In genomic region chr17:77494664-77495435, GRCh38 we compare ENCODE assay signal across 8 cellular contexts.
DNase-seq lines count a peak whose midpoint lies in the region; ATAC-seq and TF ChIP-seq lines count a peak whose summit lies in the region.

No MANE protein-coding gene starts in this region.

- H3K4me2 ChIP-seq in osteoblast (ENCODE audit: insufficient read depth, low read length) = no peak overlapping the region

- H3K4me3 ChIP-seq in osteoblast (ENCODE audit: insufficient read depth, low read length) = no peak overlapping the region
- H3K4me3 ChIP-seq in thyroid gland (replicated peaks in 1 of 3) = no peak overlapping the region

- H3K9me3 ChIP-seq in osteoblast (ENCODE audit: low read depth, low read length) (no peaks in the 10 kb centered on the region), thyroid gland (no peaks in the 10 kb centered on the region)

- no peaks in the 10 kb centered on the region for H3K27me3 ChIP-seq in foreskin keratinocyte
- no peaks in the 10 kb centered on the region for H3K27me3 ChIP-seq in osteoblast (ENCODE audit: insufficient read depth, low read length)
- no peaks in the 10 kb centered on the region for H3K27me3 ChIP-seq in thyroid gland

- WGBS in thyroid gland, 2 donors = 35 to 36% methylated on average over 12 to 16 of the region's 18 CpGs

- no peak overlapping the region for H2AFZ ChIP-seq in osteoblast (ENCODE audit: low read length)

- peak; percentile 68 for ATAC-seq in foreskin keratinocyte
- ATAC-seq in HG03342 (IDR thresholded peaks at IDR 0.05; ENCODE audit: unreplicated experiment) = no peak

- H4K20me1 ChIP-seq in osteoblast (ENCODE audit: insufficient read depth, low read length) = peaks cover 44% of the 10 kb centered on the region

- no peak for TF ChIP-seq POLR2A in thyroid gland (IDR thresholded peaks at IDR 0.05)

- TF ChIP-seq CTCF in foreskin keratinocyte (conservative IDR thresholded peaks at IDR 0.05) = peak; percentile 97
- TF ChIP-seq CTCF in osteoblast (IDR thresholded peaks at IDR 0.05; ENCODE audit: extremely low read depth, low read depth, low read length) = peak; percentile 84
- peak; percentile 93 to 99 (median 98) for TF ChIP-seq CTCF in thyroid gland (IDR thresholded peaks at IDR 0.05)

- DNase-seq in EL (peak; percentile 73), HT-29 (ENCODE audit: low spot score) (peak; percentile 82), RPMI8226 (peak; percentile 62), foreskin keratinocyte (no peak), osteoblast (ENCODE audit: insufficient read length, low spot score, missing footprints) (peak; percentile 99), thyroid gland (peak; percentile 81 to 82)
- DNase-seq in activated T-helper 9 cell treated with anti-CD3 and anti-CD28 coated beads, Interleukin-2, amount 50 U/mL, for 16 hours (ENCODE audit: low read depth) = peak; percentile 66

- H3K27ac ChIP-seq in foreskin keratinocyte (no peak overlapping the region), osteoblast (ENCODE audit: low read depth, low read length) (peak overlapping the region; percentile 46), thyroid gland (peak overlapping the region in 1 of 3 donors; percentile 3)

- peaks cover 68% of the 10 kb centered on the region for H3K36me3 ChIP-seq in osteoblast (ENCODE audit: insufficient read depth, low read length)
- H3K36me3 ChIP-seq in thyroid gland = peaks cover 17 to 36% of the 10 kb centered on the region in 2 donors

- no peaks in the 10 kb centered on the region for H3K4me1 ChIP-seq in foreskin keratinocyte
- peaks cover 5% of the 10 kb centered on the region for H3K4me1 ChIP-seq in osteoblast (ENCODE audit: insufficient read depth, low read length)
- H3K4me1 ChIP-seq in thyroid gland = peaks cover 8 to 14% of the 10 kb centered on the region in 2 donors

- intact Hi-C loops in thyroid gland (cut with DNase I) = loop anchor here (2.0 to 10.0 kb wide), 4 partner anchors 68 to 400 kb away; no protein-coding TSS in a partner anchor

- H3K79me2 ChIP-seq in osteoblast (ENCODE audit: insufficient read depth, low read length) = peaks cover 30% of the 10 kb centered on the region

Comparison
In these comparisons a context has a peak if more than half of its experiments do, and no peak if none do; other contexts are left out.
1. DNase-seq: peak in EL (single experiment), HT-29 (single experiment), RPMI8226 (single experiment), activated T-helper 9 cell treated with anti-CD3 and anti-CD28 coated beads, Interleukin-2, amount 50 U/mL, for 16 hours (single experiment), osteoblast (single experiment) and thyroid gland (2 of 2); none in foreskin keratinocyte (0 of 2).
2. Peak in every context shown above with its lines, with median percentiles within 50 percentile points of each other: CTCF ChIP-seq.